6 cellular contexts compared by ENCODE assay signal in genomic region chr5:177304392-177305119, GRCh38. TPM values are rescaled to one million over a fixed set of nuclear protein-coding genes. Genes with fewer than 3 reads are reported as not detected.
DNase-seq lines count a peak whose midpoint lies in the region; ATAC-seq and TF ChIP-seq lines count a peak whose summit lies in the region.

No MANE protein-coding gene starts in this region.

- H2BK12ac ChIP-seq in trophoblast cell (ENCODE audit: low read length) = no peak overlapping the region

- H3K4ac ChIP-seq in trophoblast cell (ENCODE audit: low read depth, low read length) = peak overlapping the region; percentile 73

- DNase-seq in activated CD4-positive, alpha-beta T cell treated with anti-CD3 and anti-CD28 coated beads for 48 hours = peak; percentile 54
- DNase-seq in activated CD4-positive, alpha-beta T cell treated with anti-CD3 and anti-CD28 coated beads, Interleukin-2, amount 50 U/mL, for 1 hour = no peak
- DNase-seq in breast epithelium (ENCODE audit: low spot score in 2 of 2) (no peak), trophoblast cell (peak; percentile 50 to 51), GM19240 (ENCODE audit: insufficient read length, low spot score) (no peak)

- WGBS in trophoblast cell (ENCODE audit: extremely low coverage, insufficient coverage, insufficient read length) = no CpG with 5 or more reads among the region's 19 CpGs

- no peak for TF ChIP-seq POLR2A in breast epithelium (IDR thresholded peaks at IDR 0.05)

- H3K79me2 ChIP-seq in trophoblast cell (ENCODE audit: control insufficient read depth, insufficient read depth, low read length, poor library complexity) = peaks cover 12% of the 10 kb centered on the region

- H3K9me3 ChIP-seq in breast epithelium (no peaks in the 10 kb centered on the region), trophoblast cell (ENCODE audit: insufficient read depth, low read depth, low read length) (no peaks in the 10 kb centered on the region)

- H2BK120ac ChIP-seq in trophoblast cell (ENCODE audit: insufficient read depth, low read length, poor library complexity) = no peak overlapping the region

- H3K14ac ChIP-seq in trophoblast cell (ENCODE audit: low read length) = no peak overlapping the region

- no peak overlapping the region for H2AK5ac ChIP-seq in trophoblast cell (ENCODE audit: low read length)

- H3K9ac ChIP-seq in trophoblast cell (ENCODE audit: low read length) = peak overlapping the region; percentile 86

- TF ChIP-seq CTCF in breast epithelium (IDR thresholded peaks at IDR 0.05) = no peak

- no peak overlapping the region for H2AFZ ChIP-seq in trophoblast cell (ENCODE audit: insufficient read depth, low read length, poor library complexity)

- H3K4me1 ChIP-seq in breast epithelium (peaks cover 16 to 36% of the 10 kb centered on the region in 2 donors), trophoblast cell (ENCODE audit: control insufficient read depth in 1 of 2, insufficient read depth in 2 of 2, low read length in 2 of 2) (peaks cover 23 to 33% of the 10 kb centered on the region in 2 experiments)

- H3K4me2 ChIP-seq in trophoblast cell (ENCODE audit: low read length) = peak overlapping the region; percentile 92

- H3K4me3 ChIP-seq in breast epithelium (peak overlapping the region; percentile 89 to 94 (median 90)), trophoblast cell (ENCODE audit: low read depth, low read length) (peak overlapping the region; percentile 96)

- intact Hi-C loops in breast epithelium (cut with DNase I; ENCODE audit: low total_unique reads) = no loop called here

- no peak for ATAC-seq in GM19035 (IDR thresholded peaks at IDR 0.05; ENCODE audit: unreplicated experiment)

- H3K18ac ChIP-seq in trophoblast cell (ENCODE audit: low read length) = no peak overlapping the region

- no peak overlapping the region for H4K91ac ChIP-seq in trophoblast cell (ENCODE audit: low read depth, low read length)

- H2BK5ac ChIP-seq in trophoblast cell (ENCODE audit: low read depth, low read length, poor library complexity) = no peak overlapping the region

- H3K36me3 ChIP-seq in breast epithelium = no peaks in the 10 kb centered on the region
- peaks cover 28 to 34% of the 10 kb centered on the region in 2 experiments for H3K36me3 ChIP-seq in trophoblast cell (ENCODE audit: control insufficient read depth in 1 of 2, insufficient read depth in 2 of 2, low read length in 2 of 2)

- H3K27ac ChIP-seq in breast epithelium = peak overlapping the region; percentile 85 to 90
- peak overlapping the region; percentile 35 for H3K27ac ChIP-seq in trophoblast cell (ENCODE audit: low read depth, low read length)

- H3K79me1 ChIP-seq in trophoblast cell (ENCODE audit: low read length) = peaks cover 10% of the 10 kb centered on the region

- H3K23ac ChIP-seq in trophoblast cell (ENCODE audit: low read length) = no peak overlapping the region

- H4K12ac ChIP-seq in trophoblast cell (ENCODE audit: low read depth, low read length) = no peak overlapping the region

- no peak overlapping the region for H4K8ac ChIP-seq in trophoblast cell (ENCODE audit: low read depth, low read length)

- no peaks in the 10 kb centered on the region for H3K27me3 ChIP-seq in breast epithelium
- H3K27me3 ChIP-seq in trophoblast cell (ENCODE audit: insufficient read depth, low read length) = no peaks in the 10 kb centered on the region

RNA-seq across cellular contexts. Expression of gene PRELID1, which starts 1.0 kb away (rescaled TPM):
- total RNA-seq in breast epithelium = 10 to 100 TPM; 61.0 to 97.0 (median 68.8) TPM
- 213 and 221 TPM in 2 replicates for polyA plus RNA-seq in trophoblast cell (2013)

RNA-seq across cellular contexts. Expression of gene RAB24, which starts 1.0 kb away (rescaled TPM):
- 10 to 100 TPM; 21.4 to 62.9 (median 36.0) TPM for total RNA-seq in breast epithelium
- polyA plus RNA-seq in trophoblast cell (2013) = 30.0 and 32.2 TPM in 2 replicates

RNA-seq across cellular contexts. Expression of gene MXD3, which starts 7.1 kb away (rescaled TPM):
- 10 to 100 TPM in 1 of 3 donors, 1 to 10 TPM in 2; 4.2 to 10.5 (median 9.4) TPM for total RNA-seq in breast epithelium
- polyA plus RNA-seq in trophoblast cell (2013) = 8.7 and 9.4 TPM in 2 replicates

RNA-seq across cellular contexts. Expression of gene LMAN2, which starts 46.9 kb away (rescaled TPM):
- 100 to 1,000 TPM; 139 to 188 (median 170) TPM for total RNA-seq in breast epithelium
- polyA plus RNA-seq in trophoblast cell (2013) = 339 and 340 TPM in 2 replicates

RNA-seq across cellular contexts. Expression of gene RGS14, which starts 53.2 kb away (rescaled TPM):
- 10 to 100 TPM in 2 of 3 donors, 1 to 10 TPM in 1; 9.0 to 16.4 (median 11.3) TPM for total RNA-seq in breast epithelium
- 9.9 and 10.1 TPM in 2 replicates for polyA plus RNA-seq in trophoblast cell (2013)

Comparison
In these comparisons a context has a peak if more than half of its experiments do, and no peak if none do; other contexts are left out.
1. DNase-seq: peak in activated CD4-positive, alpha-beta T cell treated with anti-CD3 and anti-CD28 coated beads for 48 hours (single experiment) and trophoblast cell (2 of 2); none in activated CD4-positive, alpha-beta T cell treated with anti-CD3 and anti-CD28 coated beads, Interleukin-2, amount 50 U/mL, for 1 hour (single experiment), breast epithelium (0 of 2) and GM19240 (single experiment).